In genomic region chr11:86164106-86164505, GRCh38 we compare ENCODE assay signal across 22 cellular contexts.
A peak's percentile ranks its signal among the peaks of the same experiment; 100 is the strongest.
DNase-seq lines count a peak whose midpoint lies in the region; ATAC-seq, FAIRE-seq and TF ChIP-seq lines count a peak whose summit lies in the region.
"Had no signal": no experiment of that assay in that cellular context is flagged by ENCODE, and none has a peak within 500 bp of the region (broad histone marks: within the 10 kb centered on the region; RNA-seq: fewer than 3 reads in every experiment).

No MANE protein-coding gene starts in this region.

- H4K5ac ChIP-seq in IMR-90 (ENCODE audit: low read depth, low read length) = no peak overlapping the region; the same call in 1 of the 2 replicates

- no peak overlapping the region for H3K4ac ChIP-seq in IMR-90 (ENCODE audit: low read depth, low read length)

- no peak overlapping the region for H3K4me3 Mint-ChIP-seq in CD8-positive, alpha-beta memory T cell
- H3K4me3 Mint-ChIP-seq: CD4-positive, alpha-beta memory T cell; HFFc6 had no signal

- FAIRE-seq in A549 (lab: Jason Lieb, UNC) (no peak), K562 (lab: Jason Lieb, UNC) (no peak)
- FAIRE-seq: G401.6, GM12892, H54 had no signal

- CTCF ChIA-PET in A549 (lab: Yijun Ruan, JAX) (interaction anchor here (0.6 to 7.4 kb wide), 5 partner anchors 30 to 122 kb away, joined by 3 to 47 read pairs (median 4); no protein-coding TSS in a partner anchor), IMR-90 (lab: Yijun Ruan, JAX) (no interaction called here), K562 (lab: Yijun Ruan, JAX; ENCODE audit: low intra/inter-chr PET ratio) (no interaction called here)
- CTCF ChIA-PET in CD8-positive, alpha-beta memory T cell (lab: Charles Lee) = interaction anchor here (0.8 to 1.6 kb wide), 2 partner anchors 30 to 122 kb away, joined by 4 to 6 read pairs; no protein-coding TSS in a partner anchor

- H4K8ac ChIP-seq in IMR-90 (ENCODE audit: low read depth in 2 of 2, low read length in 2 of 2) = peak overlapping the region in 1 of 2 experiments; percentile 8; a peak in 1 of 4 replicates

- H2BK20ac ChIP-seq in IMR-90 (ENCODE audit: low read depth, low read length) = peak overlapping the region; percentile 79; the same call in 1 of the 2 replicates

- POLR2A ChIA-PET in A549 (lab: Yijun Ruan, JAX) = interaction anchor here (0.6 kb wide), 1 partner anchor 81 kb away, joined by 3 read pairs; no protein-coding TSS in a partner anchor
- POLR2A ChIA-PET in IMR-90 (lab: Charles Lee; ENCODE audit: unreplicated experiment) = no interaction called here
- POLR2A ChIA-PET in K562 (lab: Yijun Ruan, JAX) = interaction anchor here (1.0 to 3.4 kb wide), 6 partner anchors 8 to 29 kb away, joined by 3 to 18 read pairs (median 6); no protein-coding TSS in a partner anchor
- POLR2A ChIA-PET in CD8-positive, alpha-beta memory T cell (lab: Charles Lee) = no interaction called here

- BruUV-seq in IMR-90 (replicated peaks; lab: Mats Ljungman, UMichigan) = no TSS peak
- BruUV-seq in K562 (replicated peaks; lab: Mats Ljungman, UMichigan) = no TSS peak

- H3K4me3 ChIP-seq in A549 = no peak overlapping the region
- no peak overlapping the region for H3K4me3 ChIP-seq in IMR-90 (ENCODE audit: insufficient read depth, low read depth, low read length)
- H3K4me3 ChIP-seq in K562 = no peak overlapping the region
- H3K4me3 ChIP-seq in neutrophil (ENCODE audit: low read depth in 1 of 2, low read length in 1 of 2) = no peak overlapping the region
- no peak overlapping the region for H3K4me3 ChIP-seq in CD8-positive, alpha-beta memory T cell (ENCODE audit: low read length)
- no peak overlapping the region for H3K4me3 ChIP-seq in WERI-Rb-1 (ENCODE audit: low read depth, low read length)
- H3K4me3 ChIP-seq: BLaER1 treated with 17β-estradiol and CSF1 and Interleukin-3, amounts not matched to agents 10 nM and 100 nM; HAP-1 had no signal

- H3K27ac ChIP-seq in A549 (peak overlapping the region in 1 of 2 experiments; percentile 75; a peak in 2 of 6 replicates), IMR-90 (ENCODE audit: insufficient read depth, low read length) (no peak overlapping the region), K562 (ENCODE audit: extremely low read depth, low read depth, low read length) (peak overlapping the region; percentile 80; the same call in 2 of the 3 replicates), neutrophil (peak overlapping the region; percentile 91), WERI-Rb-1 (no peak overlapping the region)
- no peak overlapping the region for H3K27ac ChIP-seq in CD8-positive, alpha-beta memory T cell (ENCODE audit: low read depth, low read length)

- H4K20me1 ChIP-seq in IMR-90 (ENCODE audit: insufficient read depth, low read length) (no peaks in the 10 kb centered on the region), K562 (replicated peaks; ENCODE audit: control insufficient read depth, insufficient read depth, low read length) (no peaks in the 10 kb centered on the region)
- H4K20me1 ChIP-seq: BLaER1 treated with 17β-estradiol and CSF1 and Interleukin-3, amounts not matched to agents 10 nM and 100 nM had no signal

- dilution Hi-C loops in IMR-90 (cut with HindIII; ENCODE audit: low sequenced_read_pairs, unreplicated experiment) = no loop called here

- H2AK9ac ChIP-seq in IMR-90 (replicated peaks; ENCODE audit: low read depth, low read length, poor library complexity) = no peak overlapping the region

- 90% methylated on average over 2 of the region's 2 CpGs for WGBS in A549 (ENCODE audit: missing lambda C conversion rate)
- no CpG with 5 or more reads among the region's 2 CpGs for WGBS in IMR-90 (ENCODE audit: extremely low coverage in 2 of 2, insufficient read length in 1 of 2), 2 experiments
- WGBS in K562 (ENCODE audit: insufficient coverage, low coverage, missing lambda C conversion rate) = 37% methylated on average over 2 of the region's 2 CpGs

- H2BK120ac ChIP-seq in IMR-90 (ENCODE audit: low read depth, low read length) = peak overlapping the region; percentile 65; the same call in 1 of the 2 replicates

- no peak overlapping the region for H4K91ac ChIP-seq in IMR-90 (ENCODE audit: insufficient read depth, low read depth, low read length)

- in situ Hi-C loops in IMR-90 (cut with MboI; ENCODE audit: low sequenced_read_pairs) = no loop called here
- in situ Hi-C loops in K562 (cut with MboI) = no loop called here

- peaks cover 0 to 4% (median 1%) of the 10 kb centered on the region in 3 donors for H3K36me3 Mint-ChIP-seq in CD8-positive, alpha-beta memory T cell
- H3K36me3 Mint-ChIP-seq: CD4-positive, alpha-beta memory T cell had no signal

- DNase-seq in A549 (ENCODE audit: low read depth in 1 of 2, low spot score in 1 of 2) (no peak), IMR-90 (no peak), K562 (ENCODE audit: extremely low read depth in 1 of 4, low spot score in 3 of 4) (no peak), HuH-7.5 (ENCODE audit: low spot score) (no peak), ureter (ENCODE audit: low spot score) (no peak), WERI-Rb-1 (no peak)
- no peak for DNase-seq in CD8-positive, alpha-beta memory T cell
- DNase-seq: 8988T; AML-193; BE2C; Caco-2; CD4-positive, alpha-beta memory T cell; DMS153; DND-41; GOT3; HFFc6 had no signal

- peaks cover 6% of the 10 kb centered on the region for H3K9me1 ChIP-seq in IMR-90 (ENCODE audit: insufficient read depth, low read length)
- no peaks in the 10 kb centered on the region for H3K9me1 ChIP-seq in K562 (ENCODE audit: control insufficient read depth, insufficient read depth, low read length)

- H3K14ac ChIP-seq in IMR-90 (replicated peaks; ENCODE audit: low read depth, low read length) = no peak overlapping the region

- H3K9ac ChIP-seq in IMR-90 (ENCODE audit: low read depth, low read length) (no peak overlapping the region), K562 (ENCODE audit: insufficient read depth in 1 of 2, low read depth in 2 of 2, low read length in 2 of 2) (peak overlapping the region in 1 of 2 experiments; percentile 15; a peak in 1 of 4 replicates)

- H2BK5ac ChIP-seq in IMR-90 (ENCODE audit: low read depth, low read length, poor library complexity, severe bottlenecking) = no peak overlapping the region

- no peak for TF ChIP-seq CTCF in A549 (IDR thresholded peaks at IDR 0.05)
- TF ChIP-seq CTCF in IMR-90 (conservative IDR thresholded peaks at IDR 0.05; ENCODE audit: low read depth, low read length) = no peak
- no peak for TF ChIP-seq CTCF in K562 (IDR thresholded peaks at IDR 0.05 in 2 of 3, conservative IDR thresholded peaks at IDR 0.05 in 1 of 3; ENCODE audit: insufficient read depth in 2 of 3, low read depth in 1 of 3, low read length in 3 of 3)
- no peak for TF ChIP-seq CTCF in neutrophil (IDR thresholded peaks at IDR 0.05)
- TF ChIP-seq CTCF in WERI-Rb-1 (IDR thresholded peaks at IDR 0.05; ENCODE audit: low read depth, low read length) = no peak

- no peaks in the 10 kb centered on the region for H3K36me3 ChIP-seq in IMR-90 (ENCODE audit: control insufficient read depth, insufficient read depth, low read length)
- no peaks in the 10 kb centered on the region; the same call in 2 of the 3 replicates for H3K36me3 ChIP-seq in K562 (ENCODE audit: control insufficient read depth, insufficient read depth, low read length)
- no peaks in the 10 kb centered on the region for H3K36me3 ChIP-seq in neutrophil
- H3K36me3 ChIP-seq in CD8-positive, alpha-beta memory T cell (ENCODE audit: insufficient read depth, low read length) = no peaks in the 10 kb centered on the region
- no peaks in the 10 kb centered on the region for H3K36me3 ChIP-seq in WERI-Rb-1
- H3K36me3 ChIP-seq: BE2C; BLaER1 treated with 17β-estradiol and CSF1 and Interleukin-3, amounts not matched to agents 10 nM and 100 nM; HAP-1 had no signal

- H3K79me2 ChIP-seq in K562 (ENCODE audit: control insufficient read depth, insufficient read depth, low read length) = no peaks in the 10 kb centered on the region

- no peaks in the 10 kb centered on the region for H3K27me3 ChIP-seq in IMR-90 (ENCODE audit: control insufficient read depth, insufficient read depth, low read length)
- no peaks in the 10 kb centered on the region for H3K27me3 ChIP-seq in K562 (ENCODE audit: control insufficient read depth in 2 of 2, insufficient read depth in 2 of 2, low read length in 2 of 2)
- H3K27me3 ChIP-seq in neutrophil = no peaks in the 10 kb centered on the region
- H3K27me3 ChIP-seq in CD8-positive, alpha-beta memory T cell (ENCODE audit: insufficient read depth, low read length, poor library complexity, severe bottlenecking) = no peaks in the 10 kb centered on the region
- no peaks in the 10 kb centered on the region for H3K27me3 ChIP-seq in WERI-Rb-1 (ENCODE audit: insufficient read depth, low read depth, severe bottlenecking)
- H3K27me3 ChIP-seq: BE2C; BLaER1 treated with 17β-estradiol and CSF1 and Interleukin-3, amounts not matched to agents 10 nM and 100 nM had no signal

- no peak for TF ChIP-seq POLR2A in A549 (IDR thresholded peaks at IDR 0.05; ENCODE audit: low read length)
- TF ChIP-seq POLR2A in IMR-90 (IDR thresholded peaks at IDR 0.05; ENCODE audit: low read depth, low read length) = no peak
- no peak for TF ChIP-seq POLR2A in K562 (conservative IDR thresholded peaks at IDR 0.05)

- H3K79me1 ChIP-seq in IMR-90 (ENCODE audit: low read depth in 1 of 2, low read length in 2 of 2) = no peaks in the 10 kb centered on the region; a peak in 1 of 4 replicates

- peak overlapping the region; percentile 57; the same call in 1 of the 2 replicates for H3K18ac ChIP-seq in IMR-90 (ENCODE audit: low read depth, low read length)

- intact Hi-C loops in IMR-90 (cut with micrococcal nuclease) (no loop called here), K562 (cut with micrococcal nuclease) (no loop called here)

- H3K4me2 ChIP-seq in A549 (no peak overlapping the region), IMR-90 (ENCODE audit: low read depth, low read length) (no peak overlapping the region), K562 (ENCODE audit: insufficient read depth, low read length) (peak overlapping the region; percentile 19; the same call in 1 of the 2 replicates)

- H3K4me1 Mint-ChIP-seq in CD8-positive, alpha-beta memory T cell = peaks cover 0 to 6% (median 3%) of the 10 kb centered on the region in 3 donors

- H3K23ac ChIP-seq in IMR-90 (ENCODE audit: low read depth, low read length) = no peak overlapping the region

- H3K56ac ChIP-seq in IMR-90 (ENCODE audit: extremely low read depth, insufficient read depth, low read length) = no peak overlapping the region

- H2BK15ac ChIP-seq in IMR-90 (ENCODE audit: low read depth, low read length) = peak overlapping the region; percentile 82; the same call in 1 of the 3 replicates

- no peak for TF ChIP-seq RAD21 in A549 (conservative IDR thresholded peaks at IDR 0.05 in 1 of 2, IDR thresholded peaks at IDR 0.05 in 1 of 2)
- no peak for TF ChIP-seq RAD21 in IMR-90 (IDR thresholded peaks at IDR 0.05; ENCODE audit: low read length)
- no peak for TF ChIP-seq RAD21 in K562 (CRISPR knock-in tag; conservative IDR thresholded peaks at IDR 0.05 in 1 of 2, IDR thresholded peaks at IDR 0.05 in 1 of 2)

- no peak overlapping the region for H3K27ac Mint-ChIP-seq in CD8-positive, alpha-beta memory T cell

- H2AFZ ChIP-seq in IMR-90 (replicated peaks; ENCODE audit: low read length, poor library complexity) (no peak overlapping the region), K562 (ENCODE audit: low read depth, low read length) (peak overlapping the region; percentile 61)

- no peaks in the 10 kb centered on the region for H3K9me3 Mint-ChIP-seq in CD8-positive, alpha-beta memory T cell
- H3K9me3 Mint-ChIP-seq: HFFc6 had no signal

- H3K4me1 ChIP-seq in A549 (peaks cover 46% of the 10 kb centered on the region), IMR-90 (ENCODE audit: control insufficient read depth, insufficient read depth, low read length) (peaks cover 24% of the 10 kb centered on the region), K562 (replicated peaks in 1 of 2; ENCODE audit: control insufficient read depth in 2 of 2, insufficient read depth in 2 of 2, low read length in 2 of 2) (peaks cover 29 to 65% of the 10 kb centered on the region in 2 experiments), neutrophil (ENCODE audit: control insufficient read depth in 1 of 2, insufficient read depth in 1 of 2, low read depth in 1 of 2, low read length in 1 of 2) (peaks cover 36 to 41% of the 10 kb centered on the region in 2 experiments)
- H3K4me1 ChIP-seq in CD8-positive, alpha-beta memory T cell (ENCODE audit: insufficient read depth, low read length) = no peaks in the 10 kb centered on the region
- H3K4me1 ChIP-seq: HAP-1 had no signal

- H2AK5ac ChIP-seq in IMR-90 (ENCODE audit: low read depth, low read length) = no peak overlapping the region

- H3K9me3 ChIP-seq in A549 (no peaks in the 10 kb centered on the region), IMR-90 (ENCODE audit: control insufficient read depth, insufficient read depth, low read length) (no peaks in the 10 kb centered on the region), K562 (replicated peaks; ENCODE audit: control insufficient read depth, insufficient read depth, low read depth, low read length) (no peaks in the 10 kb centered on the region), neutrophil (no peaks in the 10 kb centered on the region), WERI-Rb-1 (ENCODE audit: severe bottlenecking) (no peaks in the 10 kb centered on the region)
- H3K9me3 ChIP-seq in CD8-positive, alpha-beta memory T cell (ENCODE audit: low read length) = no peaks in the 10 kb centered on the region
- H3K9me3 ChIP-seq: BE2C, Caco-2 had no signal

- no peaks in the 10 kb centered on the region for H3K27me3 Mint-ChIP-seq in CD8-positive, alpha-beta memory T cell
- H3K27me3 Mint-ChIP-seq: CD4-positive, alpha-beta memory T cell had no signal

- no peak for TF ChIP-seq EP300 in A549 (IDR thresholded peaks at IDR 0.05)
- no peak for TF ChIP-seq EP300 in K562 (IDR thresholded peaks at IDR 0.05; ENCODE audit: low read length)

- no peak for ATAC-seq in A549
- no peak for ATAC-seq in IMR-90 (ENCODE audit: low read depth)
- ATAC-seq in K562 = no peak

Comparison
In these comparisons a context has a peak if more than half of its experiments do, and no peak if none do; other contexts are left out.
1. H3K27ac ChIP-seq: peak in K562 (single experiment) and neutrophil (single experiment); none in IMR-90 (single experiment), CD8-positive, alpha-beta memory T cell (single experiment) and WERI-Rb-1 (single experiment).
2. CTCF ChIA-PET loops: an anchor here in A549 (0.6 to 7.4 kb wide) and CD8-positive, alpha-beta memory T cell (0.8 to 1.6 kb wide); none called in IMR-90 and K562.
3. POLR2A ChIA-PET loops: an anchor here in A549 (0.6 kb wide) and K562 (1.0 to 3.4 kb wide); none called in IMR-90 and CD8-positive, alpha-beta memory T cell.
4. Of the 35 proteins assayed by ChIP-seq in both K562 and A549: peak only in K562: CEBPB; only in A549: none; in both: MAFK; in neither: 32; mixed calls (peak in some experiments, not most) for 1.